ENCODE assay signal across 16 cellular contexts in genomic region chr10:76001019-76001418, GRCh38.
DNase-seq lines count a peak whose midpoint lies in the region; ATAC-seq and TF ChIP-seq lines count a peak whose summit lies in the region.
"Had no signal": no experiment of that assay in that cellular context is flagged by ENCODE, and none has a peak within 500 bp of the region (broad histone marks: within the 10 kb centered on the region; RNA-seq: fewer than 3 reads in every experiment).

No MANE protein-coding gene starts in this region.

- intact Hi-C loops in activated CD8-positive, alpha-beta T cell treated with anti-CD3 and anti-CD28 coated beads for 36 hours (cut with micrococcal nuclease) = no loop called here
- intact Hi-C loops in uterus (cut with DNase I; ENCODE audit: low total_unique reads) = no loop called here

- no peaks in the 10 kb centered on the region for H3K36me3 ChIP-seq in brain microvascular endothelial cell (replicated peaks)
- H3K36me3 ChIP-seq in uterus = no peaks in the 10 kb centered on the region
- H3K36me3 ChIP-seq: BLaER1 treated with 17β-estradiol and CSF1 and Interleukin-3, amounts not matched to agents 10 nM and 100 nM had no signal

- H3K27ac Mint-ChIP-seq in activated CD8-positive, alpha-beta T cell treated with anti-CD3 and anti-CD28 coated beads for 36 hours = no peak overlapping the region
- H3K27ac Mint-ChIP-seq: CD4-positive, CD25-positive, alpha-beta regulatory T cell; GM23338 had no signal

- no peak for TF ChIP-seq POLR2A in uterus (IDR thresholded peaks at IDR 0.05)

- no peaks in the 10 kb centered on the region for H3K36me3 Mint-ChIP-seq in activated CD8-positive, alpha-beta T cell treated with anti-CD3 and anti-CD28 coated beads for 36 hours (ENCODE audit: low read depth)
- H3K36me3 Mint-ChIP-seq: CD4-positive, CD25-positive, alpha-beta regulatory T cell had no signal

- CTCF ChIA-PET in activated CD8-positive, alpha-beta T cell treated with anti-CD3 and anti-CD28 coated beads for 36 hours (lab: Charles Lee) = no interaction called here

- H3K9me3 ChIP-seq in uterus = no peaks in the 10 kb centered on the region
- H3K9me3 ChIP-seq: BLaER1 treated with 17β-estradiol and CSF1 and Interleukin-3, amounts not matched to agents 10 nM and 100 nM had no signal

- no peaks in the 10 kb centered on the region for H3K4me1 Mint-ChIP-seq in activated CD8-positive, alpha-beta T cell treated with anti-CD3 and anti-CD28 coated beads for 36 hours (ENCODE audit: low read depth)
- H3K4me1 Mint-ChIP-seq: CD4-positive, CD25-positive, alpha-beta regulatory T cell had no signal

- POLR2A ChIA-PET in activated CD8-positive, alpha-beta T cell treated with anti-CD3 and anti-CD28 coated beads for 36 hours (lab: Charles Lee) = no interaction called here

- H3K4me3 Mint-ChIP-seq in activated CD8-positive, alpha-beta T cell treated with anti-CD3 and anti-CD28 coated beads for 36 hours = no peak overlapping the region
- H3K4me3 Mint-ChIP-seq: CD4-positive, CD25-positive, alpha-beta regulatory T cell; GM23338 had no signal

- DNase-seq in DMS53 (lab: John Stamatoyannopoulos, UW) (peak; percentile 65), DMS53 treated with DMSO at 0.1 percent for 48 hours (lab: John Stamatoyannopoulos, UW; ENCODE audit: unreplicated experiment) (no peak), brain microvascular endothelial cell (peak; percentile 11), fibroblast of mammary gland (ENCODE audit: low read depth) (peak; percentile 3), smooth muscle cell of the brain vasculature (ENCODE audit: low read depth, low spot score) (peak; percentile 37), DMS114 treated with DMSO at 0.1 percent for 48 hours (lab: John Stamatoyannopoulos, UW; ENCODE audit: unreplicated experiment) (no peak), uterus (no peak)
- no peak for DNase-seq in activated CD8-positive, alpha-beta T cell treated with anti-CD3 and anti-CD28 coated beads for 36 hours
- DNase-seq: CD4-positive, CD25-positive, alpha-beta regulatory T cell; DMS153; HCEC 1CT had no signal

- H3K4me3 ChIP-seq in brain microvascular endothelial cell (ENCODE audit: low read depth, low read length) = no peak overlapping the region
- H3K4me3 ChIP-seq in fibroblast of mammary gland (ENCODE audit: control insufficient read depth, low read depth, low read length) = no peak overlapping the region
- no peak overlapping the region for H3K4me3 ChIP-seq in uterus
- H3K4me3 ChIP-seq: BLaER1 treated with 17β-estradiol and CSF1 and Interleukin-3, amounts not matched to agents 10 nM and 100 nM; GM12878; GM23338 had no signal

- no peak for ATAC-seq in activated CD8-positive, alpha-beta T cell treated with anti-CD3 and anti-CD28 coated beads for 36 hours
- ATAC-seq: GM12878, GM23338 had no signal

- no peaks in the 10 kb centered on the region for H3K9me3 Mint-ChIP-seq in activated CD8-positive, alpha-beta T cell treated with anti-CD3 and anti-CD28 coated beads for 36 hours
- H3K9me3 Mint-ChIP-seq: GM23338 had no signal

- no peaks in the 10 kb centered on the region for H3K27me3 Mint-ChIP-seq in activated CD8-positive, alpha-beta T cell treated with anti-CD3 and anti-CD28 coated beads for 36 hours

- in situ Hi-C loops in brain microvascular endothelial cell (cut with HindIII; ENCODE audit: low pct_ligation_motif_present, low sequenced_read_pairs) = no loop called here

- no peaks in the 10 kb centered on the region for H3K4me1 ChIP-seq in uterus
- H3K4me1 ChIP-seq: BLaER1 treated with 17β-estradiol and CSF1 and Interleukin-3, amounts not matched to agents 10 nM and 100 nM had no signal

- H3K27me3 ChIP-seq in brain microvascular endothelial cell (replicated peaks) = no peaks in the 10 kb centered on the region
- H3K27me3 ChIP-seq in uterus = no peaks in the 10 kb centered on the region
- H3K27me3 ChIP-seq: BLaER1 treated with 17β-estradiol and CSF1 and Interleukin-3, amounts not matched to agents 10 nM and 100 nM had no signal

- TF ChIP-seq CTCF in brain microvascular endothelial cell (IDR thresholded peaks at IDR 0.05; ENCODE audit: low read depth, low read length, missing control alignments) (no peak), fibroblast of mammary gland (conservative IDR thresholded peaks at IDR 0.05; ENCODE audit: control insufficient read depth, insufficient read depth, low read depth, low read length) (no peak), uterus (IDR thresholded peaks at IDR 0.05) (no peak)
- no peak for TF ChIP-seq CTCF in activated CD8-positive, alpha-beta T cell treated with anti-CD3 and anti-CD28 coated beads for 36 hours (IDR thresholded peaks at IDR 0.05)

- no peak overlapping the region for H3K27ac ChIP-seq in brain microvascular endothelial cell
- H3K27ac ChIP-seq in uterus = no peak overlapping the region
- H3K27ac ChIP-seq: 22Rv1; BLaER1 treated with 17β-estradiol and CSF1 and Interleukin-3, amounts not matched to agents 10 nM and 100 nM; HL-60 had no signal

Comparison
In these comparisons a context has a peak if more than half of its experiments do, and no peak if none do; other contexts are left out.
1. DNase-seq: peak in DMS53 (single experiment), brain microvascular endothelial cell (single experiment), fibroblast of mammary gland (single experiment) and smooth muscle cell of the brain vasculature (single experiment); none in DMS53 treated with DMSO at 0.1 percent for 48 hours (single experiment), activated CD8-positive, alpha-beta T cell treated with anti-CD3 and anti-CD28 coated beads for 36 hours (single experiment), DMS114 treated with DMSO at 0.1 percent for 48 hours (single experiment) and uterus (0 of 2).